In genomic region chr11:1927151-1928037, GRCh38 we compare ENCODE assay signal across 17 cellular contexts. TPM values are rescaled to one million over a fixed set of nuclear protein-coding genes. Genes with fewer than 3 reads are reported as not detected.
DNase-seq lines count a peak whose midpoint lies in the region; ATAC-seq and TF ChIP-seq lines count a peak whose summit lies in the region.
"Had no signal": no experiment of that assay in that cellular context is flagged by ENCODE, and none has a peak within 500 bp of the region (broad histone marks: within the 10 kb centered on the region; RNA-seq: fewer than 3 reads in every experiment).

No MANE protein-coding gene starts in this region.

- no peak overlapping the region for H2AK5ac ChIP-seq in mesenchymal stem cell (ENCODE audit: low read length, severe bottlenecking)

- H3K27me3 ChIP-seq in H7 (ENCODE audit: control insufficient read depth, insufficient read depth, low read length) (no peaks in the 10 kb centered on the region), esophagus muscularis mucosa (no peaks in the 10 kb centered on the region), mesenchymal stem cell (ENCODE audit: control insufficient read depth in 1 of 2, insufficient read depth in 1 of 2, low read length in 2 of 2) (peaks cover 18 to 24% of the 10 kb centered on the region in 2 experiments), subcutaneous abdominal adipose tissue (ENCODE audit: control insufficient read depth in 5 of 5, insufficient read depth in 4 of 5, low read length in 5 of 5) (peaks cover 13 to 43% (median 16%) of the 10 kb centered on the region in 5 donors)
- H3K27me3 ChIP-seq: BE2C, pancreas had no signal

- H3K14ac ChIP-seq in mesenchymal stem cell (ENCODE audit: low read length in 2 of 2), result no peak overlapping the region

- no peak overlapping the region for H3K23ac ChIP-seq in mesenchymal stem cell (ENCODE audit: low read length in 2 of 2)

- no peaks in the 10 kb centered on the region for H3K79me1 ChIP-seq in mesenchymal stem cell (replicated peaks; ENCODE audit: low read length, poor library complexity, severe bottlenecking)

- no peak for TF ChIP-seq POLR2A in esophagus muscularis mucosa (IDR thresholded peaks at IDR 0.05; ENCODE audit: low read depth)
- no peak for TF ChIP-seq POLR2A in GM18505 (IDR thresholded peaks at IDR 0.05; ENCODE audit: borderline replicate concordance, extremely low read depth, insufficient read depth, insufficient read length)

- H2BK12ac ChIP-seq in mesenchymal stem cell (ENCODE audit: low read length in 2 of 2), result no peak overlapping the region

- H3K27ac Mint-ChIP-seq in activated naive CD8-positive, alpha-beta T cell treated with anti-CD3 and anti-CD28 coated beads, Interleukin-2, amount 50 U/mL, for 24 hours, result no peak overlapping the region

- peak overlapping the region; percentile 44 for H4K91ac ChIP-seq in mesenchymal stem cell (ENCODE audit: low read length)

- H3K9ac ChIP-seq in mesenchymal stem cell (ENCODE audit: low read length), result peak overlapping the region; percentile 45
- peak overlapping the region in 3 of 5 donors; percentile 16 to 61 (median 25) for H3K9ac ChIP-seq in subcutaneous abdominal adipose tissue (ENCODE audit: low read length in 5 of 5)

- 87% methylated on average over 26 of the region's 37 CpGs for WGBS in esophagus muscularis mucosa
- 84% methylated on average over 37 of the region's 37 CpGs for WGBS in mesenchymal stem cell

- no peak for TF ChIP-seq CTCF in esophagus muscularis mucosa (IDR thresholded peaks at IDR 0.05)

- no peak overlapping the region for H4K8ac ChIP-seq in mesenchymal stem cell (ENCODE audit: low read length)

- H3K9me3 ChIP-seq in esophagus muscularis mucosa (no peaks in the 10 kb centered on the region), mesenchymal stem cell (ENCODE audit: control insufficient read depth, low read length) (no peaks in the 10 kb centered on the region), subcutaneous abdominal adipose tissue (ENCODE audit: control insufficient read depth in 5 of 5, low read length in 5 of 5) (no peaks in the 10 kb centered on the region)
- H3K9me3 ChIP-seq: BE2C, pancreas had no signal

- H3K4me3 ChIP-seq in H7 (ENCODE audit: insufficient read depth, low read depth, low read length), result no peak overlapping the region
- H3K4me3 ChIP-seq in esophagus muscularis mucosa, result peak overlapping the region in 1 of 4 donors; percentile 3
- no peak overlapping the region for H3K4me3 ChIP-seq in mesenchymal stem cell (ENCODE audit: insufficient read depth in 1 of 2, low read depth in 1 of 2, low read length in 2 of 2)
- peak overlapping the region in 2 of 5 donors; percentile 36 to 40 for H3K4me3 ChIP-seq in subcutaneous abdominal adipose tissue (ENCODE audit: low read depth in 1 of 5, low read length in 5 of 5)
- H3K4me3 ChIP-seq: pancreas, SK-N-MC had no signal

- DNase-seq in H7 (peak; percentile 61), esophagus muscularis mucosa (ENCODE audit: extremely low spot score) (no peak), mesenchymal stem cell (no peak), NCI-H1436 (lab: John Stamatoyannopoulos, UW) (no peak)
- DNase-seq in activated naive CD8-positive, alpha-beta T cell treated with anti-CD3 and anti-CD28 coated beads, Interleukin-2, amount 50 U/mL, for 24 hours, result no peak
- DNase-seq: activated T-cell treated with anti-CD3 and anti-CD28 coated beads, Interleukin-2, amount 50 U/mL, for 48 hours; BE2C; NCI-H2029; NCI-H510A treated with DMSO at 0.1 percent for 48 hours had no signal

- no peaks in the 10 kb centered on the region for H3K36me3 Mint-ChIP-seq in activated naive CD8-positive, alpha-beta T cell treated with anti-CD3 and anti-CD28 coated beads, Interleukin-2, amount 50 U/mL, for 24 hours (ENCODE audit: low read depth)

- ATAC-seq in GM18505 (IDR thresholded peaks at IDR 0.05; ENCODE audit: unreplicated experiment) (no peak), HG03565 (IDR thresholded peaks at IDR 0.05; ENCODE audit: unreplicated experiment) (no peak)
- ATAC-seq in activated naive CD8-positive, alpha-beta T cell treated with anti-CD3 and anti-CD28 coated beads, Interleukin-2, amount 50 U/mL, for 24 hours, result no peak

- peak overlapping the region; percentile 21 to 65 (median 36) for H3K27ac ChIP-seq in esophagus muscularis mucosa (replicated peaks in 1 of 4)
- no peak overlapping the region for H3K27ac ChIP-seq in mesenchymal stem cell (ENCODE audit: low read length, poor library complexity, severe bottlenecking)
- H3K27ac ChIP-seq in subcutaneous abdominal adipose tissue (ENCODE audit: low read depth, low read length), result no peak overlapping the region
- H3K27ac ChIP-seq: pancreas, SK-N-MC had no signal

- H2BK5ac ChIP-seq in mesenchymal stem cell (ENCODE audit: low read depth, low read length, poor library complexity, severe bottlenecking), result no peak overlapping the region

- H3K4me1 Mint-ChIP-seq in activated naive CD8-positive, alpha-beta T cell treated with anti-CD3 and anti-CD28 coated beads, Interleukin-2, amount 50 U/mL, for 24 hours, result peaks cover 2% of the 10 kb centered on the region

- H3K4ac ChIP-seq in mesenchymal stem cell (ENCODE audit: low read depth in 1 of 2, low read length in 2 of 2), result no peak overlapping the region

- peaks cover 10% of the 10 kb centered on the region for H3K27me3 Mint-ChIP-seq in activated naive CD8-positive, alpha-beta T cell treated with anti-CD3 and anti-CD28 coated beads, Interleukin-2, amount 50 U/mL, for 24 hours

- peaks cover 22 to 42% (median 30%) of the 10 kb centered on the region in 4 donors for H3K4me1 ChIP-seq in esophagus muscularis mucosa
- H3K4me1 ChIP-seq in mesenchymal stem cell (ENCODE audit: control insufficient read depth, insufficient read depth, low read depth, low read length), result peaks cover 19% of the 10 kb centered on the region
- peaks cover 5 to 95% (median 63%) of the 10 kb centered on the region in 5 donors for H3K4me1 ChIP-seq in subcutaneous abdominal adipose tissue (ENCODE audit: control insufficient read depth in 5 of 5, insufficient read depth in 5 of 5, low read length in 5 of 5)
- H3K4me1 ChIP-seq: BE2C, pancreas had no signal

- intact Hi-C loops in esophagus muscularis mucosa (cut with DNase I), result no loop called here

- no peak overlapping the region for H2BK15ac ChIP-seq in mesenchymal stem cell (ENCODE audit: low read depth, poor library complexity, severe bottlenecking)

- H3K18ac ChIP-seq in mesenchymal stem cell (ENCODE audit: low read depth in 1 of 2, low read length in 2 of 2), result no peak overlapping the region

- no peak for TF ChIP-seq EP300 in esophagus muscularis mucosa (IDR thresholded peaks at IDR 0.05)

- H3K9me3 Mint-ChIP-seq in activated naive CD8-positive, alpha-beta T cell treated with anti-CD3 and anti-CD28 coated beads, Interleukin-2, amount 50 U/mL, for 24 hours, result no peaks in the 10 kb centered on the region

- no peaks in the 10 kb centered on the region for H3K36me3 ChIP-seq in H7 (replicated peaks; ENCODE audit: control insufficient read depth, insufficient read depth, low read length)
- no peaks in the 10 kb centered on the region for H3K36me3 ChIP-seq in esophagus muscularis mucosa
- H3K36me3 ChIP-seq in mesenchymal stem cell (ENCODE audit: control insufficient read depth in 1 of 2, insufficient read depth in 2 of 2, low read depth in 1 of 2, low read length in 2 of 2), result no peaks in the 10 kb centered on the region
- H3K36me3 ChIP-seq in subcutaneous abdominal adipose tissue (ENCODE audit: control insufficient read depth in 5 of 5, insufficient read depth in 5 of 5, low read length in 5 of 5), result no peaks in the 10 kb centered on the region
- H3K36me3 ChIP-seq: BE2C, pancreas had no signal

- H3K4me3 Mint-ChIP-seq in activated naive CD8-positive, alpha-beta T cell treated with anti-CD3 and anti-CD28 coated beads, Interleukin-2, amount 50 U/mL, for 24 hours, result no peak overlapping the region

- no peak overlapping the region for H3K4me2 ChIP-seq in mesenchymal stem cell (ENCODE audit: low read length, poor library complexity, severe bottlenecking)

- H2BK120ac ChIP-seq in mesenchymal stem cell (ENCODE audit: low read depth, low read length), result no peak overlapping the region

- no peak overlapping the region for H2AFZ ChIP-seq in mesenchymal stem cell (ENCODE audit: low read depth, low read length)

RNA-seq across cellular contexts. Expression of gene TNNT3, which starts 7.9 kb away (rescaled TPM):
- not detected in 2 replicates for total RNA-seq in H7 (2014; rRNA removed; shearing (Covaris generic))
- total RNA-seq in esophagus muscularis mucosa, result 1 to 10 TPM; 2.8 to 6.0 (median 3.6) TPM
- not detected for polyA plus RNA-seq in mesenchymal stem cell (2013, experiment 1 of 2)
- not detected for polyA plus RNA-seq in mesenchymal stem cell (2013, experiment 2 of 2)
- total RNA-seq: frontal cortex, M059J had no signal

RNA-seq across cellular contexts. Expression of gene MRPL23, which starts 19.7 kb away (rescaled TPM):
- total RNA-seq in H7 (2014; rRNA removed; shearing (Covaris generic)), result 75.9 and 91.1 TPM in 2 replicates
- 100 to 1,000 TPM in 1 of 4 donors, 10 to 100 TPM in 3; 82.0 to 153 (median 92.4) TPM for total RNA-seq in esophagus muscularis mucosa
- polyA plus RNA-seq in mesenchymal stem cell (2013, experiment 1 of 2), result 100 TPM
- polyA plus RNA-seq in mesenchymal stem cell (2013, experiment 2 of 2), result 102 TPM

RNA-seq across cellular contexts. Expression of gene PRR33, which starts 35.7 kb away (rescaled TPM):
- not detected in 2 replicates for total RNA-seq in H7 (2014; rRNA removed; shearing (Covaris generic))
- not detected for total RNA-seq in esophagus muscularis mucosa
- not detected for polyA plus RNA-seq in mesenchymal stem cell (2013, experiment 1 of 2)
- polyA plus RNA-seq in mesenchymal stem cell (2013, experiment 2 of 2), result not detected
- total RNA-seq: frontal cortex, M059J, mononuclear cell, pancreas had no signal
- polyA plus RNA-seq: pancreas had no signal

Comparison
In these comparisons a context has a peak if more than half of its experiments do, and no peak if none do; other contexts are left out.
1. H3K27ac ChIP-seq: peak in esophagus muscularis mucosa (4 of 4); none in mesenchymal stem cell (single experiment) and subcutaneous abdominal adipose tissue (single experiment).